Comparison of ENCODE assay signal across 9 cellular contexts in the genomic region with DNA sequence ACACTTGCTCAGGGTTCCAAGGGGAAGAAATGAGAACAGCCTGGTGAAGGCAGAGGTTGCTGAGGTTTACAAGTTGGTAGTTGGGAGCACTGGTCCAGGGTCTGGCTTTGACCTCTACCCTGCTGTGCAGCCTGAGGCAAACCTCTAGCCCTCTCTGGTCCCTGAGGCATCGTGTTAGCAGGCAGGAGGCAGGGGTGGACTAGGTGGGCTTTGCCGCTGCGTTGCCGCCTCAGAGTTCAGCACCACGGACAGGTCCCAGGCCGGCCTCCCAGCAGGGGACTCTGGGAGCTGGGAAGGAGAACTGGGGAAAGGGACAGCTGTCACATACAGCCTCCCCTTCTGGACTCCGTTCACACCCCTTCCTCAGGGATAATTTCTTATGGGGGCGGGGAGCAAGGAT. TPM values are rescaled to one million over a fixed set of nuclear protein-coding genes. Genes with fewer than 3 reads are reported as not detected.
DNase-seq lines count a peak whose midpoint lies in the region; ATAC-seq and TF ChIP-seq lines count a peak whose summit lies in the region.
"Had no signal": no experiment of that assay in that cellular context is flagged by ENCODE, and none has a peak within 500 bp of the region (broad histone marks: within the 10 kb centered on the region; RNA-seq: fewer than 3 reads in every experiment).

No MANE protein-coding gene starts in this region.

- no peak overlapping the region for H3K9ac ChIP-seq in Karpas-422 (ENCODE audit: low read length)

- H3K27ac Mint-ChIP-seq in Caco-2 (ENCODE audit: unreplicated experiment): no peak overlapping the region
- no peak overlapping the region for H3K27ac Mint-ChIP-seq in activated naive CD8-positive, alpha-beta T cell treated with anti-CD3 and anti-CD28 coated beads for 36 hours

- H3K36me3 ChIP-seq in Caco-2 (ENCODE audit: control insufficient read depth, insufficient read depth, low read length) (no peaks in the 10 kb centered on the region), Karpas-422 (ENCODE audit: insufficient read depth, low read length) (no peaks in the 10 kb centered on the region)

- H3K27ac ChIP-seq in Karpas-422 (ENCODE audit: low read length): no peak overlapping the region

- ATAC-seq in left colon (peak; percentile 57), GM18505 (IDR thresholded peaks at IDR 0.05; ENCODE audit: unreplicated experiment) (no peak), GM18868 (IDR thresholded peaks at IDR 0.05; ENCODE audit: unreplicated experiment) (no peak)

- H3K79me2 ChIP-seq in Karpas-422 (ENCODE audit: low read length): no peaks in the 10 kb centered on the region

- H3K4me1 Mint-ChIP-seq in Caco-2 (ENCODE audit: low read depth, unreplicated experiment): no peaks in the 10 kb centered on the region
- H3K4me1 Mint-ChIP-seq in activated naive CD8-positive, alpha-beta T cell treated with anti-CD3 and anti-CD28 coated beads for 36 hours: peaks cover 5% of the 10 kb centered on the region

- no peak overlapping the region for H3K4me2 ChIP-seq in Karpas-422 (ENCODE audit: low read depth, low read length, poor library complexity, severe bottlenecking)

- H3K4me3 Mint-ChIP-seq in Caco-2 (ENCODE audit: unreplicated experiment): no peak overlapping the region
- H3K4me3 Mint-ChIP-seq in activated naive CD8-positive, alpha-beta T cell treated with anti-CD3 and anti-CD28 coated beads for 36 hours: no peak overlapping the region

- H3K9me3 ChIP-seq in Caco-2: no peaks in the 10 kb centered on the region
- no peaks in the 10 kb centered on the region for H3K9me3 ChIP-seq in Karpas-422 (ENCODE audit: low read length)

- CTCF ChIA-PET in Caco-2 (lab: Charles Lee): interaction anchor here (1.7 kb wide), 1 partner anchor 10 kb away, joined by 6 read pairs; no protein-coding TSS in a partner anchor

- H3K4me3 ChIP-seq in Caco-2 (ENCODE audit: low read depth, low read length) (no peak overlapping the region), Karpas-422 (ENCODE audit: low read length) (no peak overlapping the region)

- no peak for TF ChIP-seq CTCF in Caco-2 (IDR thresholded peaks at IDR 0.05; ENCODE audit: insufficient read depth in 1 of 2, low read depth in 1 of 2, low read length in 1 of 2, severe bottlenecking in 1 of 2, unreplicated experiment in 1 of 2)

- H3K9me3 Mint-ChIP-seq in Caco-2 (ENCODE audit: unreplicated experiment): no peaks in the 10 kb centered on the region
- no peaks in the 10 kb centered on the region for H3K9me3 Mint-ChIP-seq in activated naive CD8-positive, alpha-beta T cell treated with anti-CD3 and anti-CD28 coated beads for 36 hours

- H3K36me3 Mint-ChIP-seq in Caco-2 (ENCODE audit: insufficient read depth, unreplicated experiment): no peaks in the 10 kb centered on the region
- no peaks in the 10 kb centered on the region for H3K36me3 Mint-ChIP-seq in activated naive CD8-positive, alpha-beta T cell treated with anti-CD3 and anti-CD28 coated beads for 36 hours

- no peaks in the 10 kb centered on the region for H3K27me3 ChIP-seq in Caco-2 (replicated peaks; ENCODE audit: control insufficient read depth, insufficient read depth, low read length)
- no peaks in the 10 kb centered on the region for H3K27me3 ChIP-seq in Karpas-422 (ENCODE audit: low read length)

- no peaks in the 10 kb centered on the region for H3K9me2 ChIP-seq in Karpas-422 (replicated peaks; ENCODE audit: insufficient read depth, low read length)

- POLR2A ChIA-PET in Caco-2 (lab: Charles Lee): no interaction called here

- no TSS peak for BruUV-seq in Caco-2 (replicated peaks; lab: Mats Ljungman, UMichigan)

- peak; percentile 74 to 83 for DNase-seq in Caco-2
- DNase-seq in Karpas-422: peak; percentile 83
- DNase-seq in activated naive CD8-positive, alpha-beta T cell treated with anti-CD3 and anti-CD28 coated beads for 36 hours: peak; percentile 37
- no peak for DNase-seq in left colon
- no peak for DNase-seq in NCI-H446 treated with DMSO at 0.1 percent for 48 hours (lab: John Stamatoyannopoulos, UW)
- DNase-seq in NCI-H524 (lab: John Stamatoyannopoulos, UW): no peak

- intact Hi-C loops in Caco-2 (cut with micrococcal nuclease; ENCODE audit: unreplicated experiment) (no loop called here), left colon (cut with DNase I, micrococcal nuclease) (no loop called here)

- no peak for TF ChIP-seq POLR2A in GM18505 (IDR thresholded peaks at IDR 0.05; ENCODE audit: borderline replicate concordance, extremely low read depth, insufficient read depth, insufficient read length)

- H2AFZ ChIP-seq in Karpas-422 (ENCODE audit: low read length): no peak overlapping the region

- H3K27me3 Mint-ChIP-seq in Caco-2 (ENCODE audit: insufficient read depth, unreplicated experiment): peaks cover 8% of the 10 kb centered on the region
- peaks cover 71% of the 10 kb centered on the region for H3K27me3 Mint-ChIP-seq in activated naive CD8-positive, alpha-beta T cell treated with anti-CD3 and anti-CD28 coated beads for 36 hours

- no peaks in the 10 kb centered on the region for H3K4me1 ChIP-seq in Caco-2
- peaks cover 5% of the 10 kb centered on the region; the same call in 1 of the 2 replicates for H3K4me1 ChIP-seq in Karpas-422 (ENCODE audit: low read length)

- H4K20me1 ChIP-seq in Karpas-422 (ENCODE audit: insufficient read depth, low read depth, low read length): no peaks in the 10 kb centered on the region; the same call in 1 of the 2 replicates

RNA-seq across cellular contexts. Expression of a gene that starts 3.1 kb away (rescaled TPM):
- total RNA-seq in Caco-2 (2022): not detected in 2 replicates
- total RNA-seq in Karpas-422 (2014; rRNA removed; shearing (Covaris generic); ENCODE audit: low replicate concordance): not detected in 2 replicates
- total RNA-seq in activated naive CD8-positive, alpha-beta T cell treated with anti-CD3 and anti-CD28 coated beads for 36 hours: not detected
- not detected for total RNA-seq in left colon
- total RNA-seq: glomerular endothelial cell had no signal

RNA-seq across cellular contexts. Expression of a gene that starts 11.7 kb away (rescaled TPM):
- total RNA-seq in Caco-2 (2022) (25.2 and 25.7 TPM in 2 replicates), left colon (10 to 100 TPM in 1 of 2 donors, 1 to 10 TPM in 1; 8.8 to 12.5 TPM)
- total RNA-seq in Karpas-422 (2014; rRNA removed; shearing (Covaris generic); ENCODE audit: low replicate concordance): 6.9 and 21.4 TPM in 2 replicates
- 10 to 100 TPM; 46.0 to 47.6 TPM for total RNA-seq in activated naive CD8-positive, alpha-beta T cell treated with anti-CD3 and anti-CD28 coated beads for 36 hours

RNA-seq across cellular contexts. Expression of a gene that starts 22.8 kb away (rescaled TPM):
- total RNA-seq in Caco-2 (2022) (59.8 and 73.4 TPM in 2 replicates), left colon (10 to 100 TPM; 60.3 to 73.7 TPM)
- total RNA-seq in Karpas-422 (2014; rRNA removed; shearing (Covaris generic); ENCODE audit: low replicate concordance): 170 and 176 TPM in 2 replicates
- total RNA-seq in activated naive CD8-positive, alpha-beta T cell treated with anti-CD3 and anti-CD28 coated beads for 36 hours: 10 to 100 TPM; 84.6 to 85.4 TPM

RNA-seq across cellular contexts. Expression of a gene that starts 22.9 kb away (rescaled TPM):
- total RNA-seq in Caco-2 (2022): 36.2 and 37.7 TPM in 2 replicates
- total RNA-seq in Karpas-422 (2014; rRNA removed; shearing (Covaris generic); ENCODE audit: low replicate concordance): 6.6 and 12.3 TPM in 2 replicates
- 10 to 100 TPM; 29.8 to 31.1 TPM for total RNA-seq in activated naive CD8-positive, alpha-beta T cell treated with anti-CD3 and anti-CD28 coated beads for 36 hours
- 10 to 100 TPM; 27.9 to 28.4 TPM for total RNA-seq in left colon

RNA-seq across cellular contexts. Expression of a gene that starts 44.8 kb away (rescaled TPM):
- 0.82 and 1.5 TPM in 2 replicates for total RNA-seq in Caco-2 (2022)
- total RNA-seq in Karpas-422 (2014; rRNA removed; shearing (Covaris generic); ENCODE audit: low replicate concordance): 395 and 679 TPM in 2 replicates
- 1 to 10 TPM; 1.6 to 2.3 TPM for total RNA-seq in activated naive CD8-positive, alpha-beta T cell treated with anti-CD3 and anti-CD28 coated beads for 36 hours
- 1 to 10 TPM; 1.4 to 3.5 TPM for total RNA-seq in left colon
- total RNA-seq: glomerular endothelial cell had no signal

Comparison
In these comparisons a context has a peak if more than half of its experiments do, and no peak if none do; other contexts are left out.
1. DNase-seq: peak in Caco-2 (2 of 2), Karpas-422 (single experiment) and activated naive CD8-positive, alpha-beta T cell treated with anti-CD3 and anti-CD28 coated beads for 36 hours (single experiment); none in left colon (0 of 2), NCI-H446 treated with DMSO at 0.1 percent for 48 hours (single experiment) and NCI-H524 (0 of 2).